In the genomic region with DNA sequence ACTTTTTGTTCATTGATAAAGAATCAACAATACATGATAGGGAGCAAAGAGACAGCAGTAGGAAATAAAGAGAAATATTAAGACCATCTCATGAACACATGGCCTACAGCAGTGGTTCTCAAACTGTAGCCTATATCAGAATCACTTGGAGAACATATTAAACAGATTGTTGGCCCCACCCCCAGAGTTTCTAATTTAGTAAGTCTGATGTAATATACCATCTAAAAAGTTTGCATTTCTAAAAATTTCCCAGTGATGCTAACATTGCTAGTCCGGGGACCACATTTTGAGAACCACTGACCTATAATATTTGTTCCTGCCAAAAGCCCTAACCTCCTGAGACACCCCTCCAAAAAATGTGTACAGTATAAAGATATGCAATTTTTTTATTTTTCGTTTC, we compare ENCODE assay signal across 26 cellular contexts.
"Had no signal": no experiment of that assay in that cellular context is flagged by ENCODE, and none has a peak within 500 bp of the region (broad histone marks: within the 10 kb centered on the region; RNA-seq: fewer than 3 reads in every experiment).

No MANE protein-coding gene starts in this region.

- H3K27me3 ChIP-seq: ascending aorta, breast epithelium, cardiac muscle cell, colonic mucosa had no signal

- H3K4me3 Mint-ChIP-seq: activated CD4-positive, alpha-beta memory T cell treated with anti-CD3 and anti-CD28 coated beads, Interleukin-2, amount 10 ng/mL, durations not matched to agents 7 days and 5 days; activated CD4-positive, alpha-beta T cell treated with anti-CD3 and anti-CD28 coated beads for 36 hours; activated CD4-positive, alpha-beta T cell treated with anti-CD3 and anti-CD28 coated beads, Interleukin-2, amount 10 ng/mL, durations not matched to agents 24 days and 14 days; activated naive CD4-positive, alpha-beta T cell treated with anti-CD3 and anti-CD28 coated beads, Interleukin-2, amount 10 ng/mL, durations not matched to agents 7 days and 5 days; activated naive CD8-positive, alpha-beta T cell treated with anti-CD3 and anti-CD28 coated beads, Interleukin-2, amount 10 ng/mL, durations not matched to agents 7 days and 5 days; activated T-cell treated with anti-CD3 and anti-CD28 coated beads, Interleukin-2, amount 50 U/mL, for 24 hours; activated T-cell treated with anti-CD3 and anti-CD28 coated beads, Interleukin-2, amount 50 U/mL, for 72 hours; brain had no signal

- H3K9me3 Mint-ChIP-seq: activated CD4-positive, alpha-beta memory T cell treated with anti-CD3 and anti-CD28 coated beads, Interleukin-2, amount 10 ng/mL, durations not matched to agents 7 days and 5 days; activated CD4-positive, alpha-beta T cell treated with anti-CD3 and anti-CD28 coated beads, Interleukin-2, amount 10 ng/mL, durations not matched to agents 24 days and 14 days; activated naive CD4-positive, alpha-beta T cell treated with anti-CD3 and anti-CD28 coated beads, Interleukin-2, amount 10 ng/mL, durations not matched to agents 7 days and 5 days; activated naive CD4-positive, alpha-beta T cell treated with anti-CD3 and anti-CD28 coated beads, Interleukin-2, amount 50 U/mL, for 72 hours; activated naive CD8-positive, alpha-beta T cell treated with anti-CD3 and anti-CD28 coated beads, Interleukin-2, amount 10 ng/mL, durations not matched to agents 7 days and 5 days; activated T-cell treated with anti-CD3 and anti-CD28 coated beads, Interleukin-2, amount 50 U/mL, for 24 hours; activated T-cell treated with anti-CD3 and anti-CD28 coated beads, Interleukin-2, amount 50 U/mL, for 72 hours; brain had no signal

- H3K27ac ChIP-seq: ascending aorta, breast epithelium, cardiac muscle cell, colonic mucosa had no signal

- H3K4me1 Mint-ChIP-seq: activated CD4-positive, alpha-beta memory T cell treated with anti-CD3 and anti-CD28 coated beads, Interleukin-2, amount 10 ng/mL, durations not matched to agents 7 days and 5 days; activated CD4-positive, alpha-beta T cell treated with anti-CD3 and anti-CD28 coated beads for 36 hours; activated CD4-positive, alpha-beta T cell treated with anti-CD3 and anti-CD28 coated beads, Interleukin-2, amount 10 ng/mL, durations not matched to agents 24 days and 14 days; activated naive CD4-positive, alpha-beta T cell treated with anti-CD3 and anti-CD28 coated beads, Interleukin-2, amount 10 ng/mL, durations not matched to agents 7 days and 5 days; activated naive CD8-positive, alpha-beta T cell treated with anti-CD3 and anti-CD28 coated beads, Interleukin-2, amount 10 ng/mL, durations not matched to agents 7 days and 5 days had no signal

- H3K36me3 ChIP-seq: ascending aorta, breast epithelium, cardiac muscle cell, colonic mucosa had no signal

- ATAC-seq: activated CD4-positive, alpha-beta T cell treated with anti-CD3 and anti-CD28 coated beads for 36 hours; activated naive CD4-positive, alpha-beta T cell treated with anti-CD3 and anti-CD28 coated beads, Interleukin-2, amount 50 U/mL, for 72 hours; activated T-cell treated with anti-CD3 and anti-CD28 coated beads, Interleukin-2, amount 50 U/mL, for 72 hours; esophagus mucosa had no signal

- H3K9me3 ChIP-seq: ascending aorta, breast epithelium, colonic mucosa had no signal

- H3K4me1 ChIP-seq: ascending aorta, breast epithelium, colonic mucosa had no signal

- DNase-seq: activated CD4-positive, alpha-beta memory T cell treated with anti-CD3 and anti-CD28 coated beads, Interleukin-2, amount 10 ng/mL, durations not matched to agents 7 days and 5 days; activated CD4-positive, alpha-beta T cell treated with anti-CD3 and anti-CD28 coated beads for 36 hours; activated CD4-positive, CD25-positive, alpha-beta regulatory T cell; activated CD4-positive, CD25-positive, alpha-beta regulatory T cell treated with anti-CD3 and anti-CD28 coated beads, Interleukin-2, amount 50 U/mL, for 72 hours; activated CD8-positive, alpha-beta memory T cell treated with anti-CD3 and anti-CD28 coated beads, Interleukin-2, amount 50 U/mL, for 48 hours; activated gamma-delta T cell; activated naive CD4-positive, alpha-beta T cell; activated naive CD4-positive, alpha-beta T cell treated with anti-CD3 and anti-CD28 coated beads, Interleukin-2, amount 10 ng/mL, durations not matched to agents 7 days and 5 days; activated naive CD8-positive, alpha-beta T cell treated with anti-CD3 and anti-CD28 coated beads, Interleukin-2, amount 10 ng/mL, durations not matched to agents 7 days and 5 days; activated T-cell treated with anti-CD3 and anti-CD28 coated beads for 4 hours; activated T-cell treated with anti-CD3 and anti-CD28 coated beads, Interleukin-2, amount 50 U/mL, for 24 hours; activated T-cell treated with anti-CD3 and anti-CD28 coated beads, Interleukin-2, amount 50 U/mL, for 72 hours; central memory CD4-positive, alpha-beta T cell; cerebellar nuclear complex; colonic mucosa; effector CD8-positive, alpha-beta T cell; foreskin fibroblast; head of caudate nucleus; T-helper 2 cell had no signal

- H3K36me3 Mint-ChIP-seq: activated naive CD4-positive, alpha-beta T cell treated with anti-CD3 and anti-CD28 coated beads, Interleukin-2, amount 10 ng/mL, durations not matched to agents 7 days and 5 days; activated naive CD4-positive, alpha-beta T cell treated with anti-CD3 and anti-CD28 coated beads, Interleukin-2, amount 50 U/mL, for 72 hours; activated naive CD8-positive, alpha-beta T cell treated with anti-CD3 and anti-CD28 coated beads, Interleukin-2, amount 10 ng/mL, durations not matched to agents 7 days and 5 days; brain had no signal

- H3K4me3 ChIP-seq: ascending aorta, breast epithelium, cardiac muscle cell, colonic mucosa had no signal

- H3K27ac Mint-ChIP-seq: activated CD4-positive, alpha-beta memory T cell treated with anti-CD3 and anti-CD28 coated beads, Interleukin-2, amount 10 ng/mL, durations not matched to agents 7 days and 5 days; activated CD4-positive, alpha-beta T cell treated with anti-CD3 and anti-CD28 coated beads for 36 hours; activated CD4-positive, alpha-beta T cell treated with anti-CD3 and anti-CD28 coated beads, Interleukin-2, amount 10 ng/mL, durations not matched to agents 24 days and 14 days; activated naive CD4-positive, alpha-beta T cell treated with anti-CD3 and anti-CD28 coated beads, Interleukin-2, amount 10 ng/mL, durations not matched to agents 7 days and 5 days; activated naive CD4-positive, alpha-beta T cell treated with anti-CD3 and anti-CD28 coated beads, Interleukin-2, amount 50 U/mL, for 72 hours; activated naive CD8-positive, alpha-beta T cell treated with anti-CD3 and anti-CD28 coated beads, Interleukin-2, amount 10 ng/mL, durations not matched to agents 7 days and 5 days; activated T-cell treated with anti-CD3 and anti-CD28 coated beads, Interleukin-2, amount 50 U/mL, for 24 hours; activated T-cell treated with anti-CD3 and anti-CD28 coated beads, Interleukin-2, amount 50 U/mL, for 72 hours had no signal

- H3K27me3 Mint-ChIP-seq: activated CD4-positive, alpha-beta memory T cell treated with anti-CD3 and anti-CD28 coated beads, Interleukin-2, amount 10 ng/mL, durations not matched to agents 7 days and 5 days; activated naive CD4-positive, alpha-beta T cell treated with anti-CD3 and anti-CD28 coated beads, Interleukin-2, amount 10 ng/mL, durations not matched to agents 7 days and 5 days; brain had no signal
